Comparison of ENCODE assay signal across 18 cellular contexts in the genomic region with DNA sequence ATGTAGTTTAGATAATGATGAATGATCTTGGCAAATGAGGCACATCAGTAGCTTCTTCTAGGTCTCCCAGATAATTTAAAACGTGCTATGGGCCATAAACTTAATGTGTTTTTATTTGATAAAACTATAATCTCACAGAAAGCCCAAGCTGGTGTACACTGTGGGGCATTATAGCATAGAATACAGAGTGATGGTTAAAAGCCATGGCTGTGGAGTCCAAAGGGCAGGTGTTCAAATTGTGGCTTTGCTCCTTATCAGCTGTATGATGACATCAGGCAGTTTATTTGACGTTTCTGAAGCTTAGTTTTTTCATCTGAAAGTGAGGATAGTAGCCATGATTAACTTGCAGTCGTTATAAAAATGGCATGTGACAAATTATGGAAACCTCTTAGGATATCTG. TPM values are rescaled to one million over a fixed set of nuclear protein-coding genes. Genes with fewer than 3 reads are reported as not detected.
"Had no signal": no experiment of that assay in that cellular context is flagged by ENCODE, and none has a peak within 500 bp of the region (broad histone marks: within the 10 kb centered on the region; RNA-seq: fewer than 3 reads in every experiment).

No MANE protein-coding gene starts in this region.

- H3K27ac ChIP-seq: coronary artery, suprapubic skin had no signal

- H3K9me3 ChIP-seq: suprapubic skin had no signal

- H3K27me3 Mint-ChIP-seq: brain had no signal

- H3K4me1 ChIP-seq: suprapubic skin had no signal

- H3K36me3 ChIP-seq: suprapubic skin had no signal

- H3K27me3 ChIP-seq: suprapubic skin had no signal

- ATAC-seq: esophagus mucosa, left ventricle myocardium superior, natural killer cell, right cardiac atrium had no signal

- H3K4me3 ChIP-seq: coronary artery, suprapubic skin had no signal

- H3K27ac Mint-ChIP-seq: activated CD4-positive, alpha-beta T cell treated with anti-CD3 and anti-CD28 coated beads, Interleukin-2, amount 10 ng/mL, durations not matched to agents 7 days and 5 days; activated naive CD8-positive, alpha-beta T cell treated with anti-CD3 and anti-CD28 coated beads for 36 hours; activated T-helper 1 cell treated with anti-CD3 and anti-CD28 coated beads, Interleukin-12 subunit alpha, Interleukin-12 subunit beta, Interleukin-2, Interleukin-4 antibody, amounts not matched to agents 30 ng/mL and 10 ng/mL and 1 ng/mL, durations not matched to agents 14 hours and 24 hours and 36 hours; natural killer cell; stimulated activated naive CD8-positive, alpha-beta T cell treated with anti-CD3 and anti-CD28 coated beads, Interleukin-15, Interleukin-2, amounts not matched to agents 100 ng/mL and 50 ng/mL, for 24 hours had no signal

- DNase-seq: activated CD4-positive, alpha-beta T cell treated with anti-CD3 and anti-CD28 coated beads, Interleukin-2, amount 10 ng/mL, durations not matched to agents 7 days and 5 days; activated CD8-positive, alpha-beta memory T cell treated with anti-CD3 and anti-CD28 coated beads, Interleukin-2, amount 50 U/mL, for 48 hours; activated naive CD8-positive, alpha-beta T cell treated with anti-CD3 and anti-CD28 coated beads for 36 hours; central memory CD4-positive, alpha-beta T cell; left ventricle myocardium superior; mesenchymal stem cell; natural killer cell; occipital lobe; right cardiac atrium; trophoblast cell had no signal

- FAIRE-seq: keratinocyte had no signal

- H3K4me1 Mint-ChIP-seq: activated CD4-positive, alpha-beta T cell treated with anti-CD3 and anti-CD28 coated beads, Interleukin-2, amount 10 ng/mL, durations not matched to agents 7 days and 5 days; activated naive CD8-positive, alpha-beta T cell treated with anti-CD3 and anti-CD28 coated beads for 36 hours had no signal

- H3K4me3 Mint-ChIP-seq: activated CD4-positive, alpha-beta T cell treated with anti-CD3 and anti-CD28 coated beads, Interleukin-2, amount 10 ng/mL, durations not matched to agents 7 days and 5 days; activated naive CD8-positive, alpha-beta T cell treated with anti-CD3 and anti-CD28 coated beads for 36 hours; activated T-helper 1 cell treated with anti-CD3 and anti-CD28 coated beads, Interleukin-12 subunit alpha, Interleukin-12 subunit beta, Interleukin-2, Interleukin-4 antibody, amounts not matched to agents 30 ng/mL and 10 ng/mL and 1 ng/mL, durations not matched to agents 14 hours and 24 hours and 36 hours; brain; natural killer cell; stimulated activated naive CD8-positive, alpha-beta T cell treated with anti-CD3 and anti-CD28 coated beads, Interleukin-15, Interleukin-2, amounts not matched to agents 100 ng/mL and 50 ng/mL, for 24 hours had no signal

- H3K36me3 Mint-ChIP-seq: activated naive CD8-positive, alpha-beta T cell treated with anti-CD3 and anti-CD28 coated beads for 36 hours; brain; natural killer cell had no signal

- H3K9me3 Mint-ChIP-seq: activated T-helper 1 cell treated with anti-CD3 and anti-CD28 coated beads, Interleukin-12 subunit alpha, Interleukin-12 subunit beta, Interleukin-2, Interleukin-4 antibody, amounts not matched to agents 30 ng/mL and 10 ng/mL and 1 ng/mL, durations not matched to agents 14 hours and 24 hours and 36 hours; natural killer cell; stimulated activated naive CD8-positive, alpha-beta T cell treated with anti-CD3 and anti-CD28 coated beads, Interleukin-15, Interleukin-2, amounts not matched to agents 100 ng/mL and 50 ng/mL, for 24 hours had no signal

RNA-seq across cellular contexts. Expression of gene MGAM, which starts 3.5 kb away (rescaled TPM):
- total RNA-seq: activated CD4-positive, alpha-beta T cell treated with anti-CD3 and anti-CD28 coated beads, Interleukin-2, amount 10 ng/mL, durations not matched to agents 7 days and 5 days; activated T-helper 1 cell treated with anti-CD3 and anti-CD28 coated beads, Interleukin-12 subunit alpha, Interleukin-12 subunit beta, Interleukin-2, Interleukin-4 antibody, amounts not matched to agents 30 ng/mL and 10 ng/mL and 1 ng/mL, durations not matched to agents 14 hours and 24 hours and 36 hours had no signal

RNA-seq across cellular contexts. Expression of gene TAS2R38, which starts 25.6 kb away (rescaled TPM):
- total RNA-seq: activated CD4-positive, alpha-beta T cell treated with anti-CD3 and anti-CD28 coated beads, Interleukin-2, amount 10 ng/mL, durations not matched to agents 7 days and 5 days; activated naive CD8-positive, alpha-beta T cell treated with anti-CD3 and anti-CD28 coated beads for 36 hours; activated T-helper 1 cell treated with anti-CD3 and anti-CD28 coated beads, Interleukin-12 subunit alpha, Interleukin-12 subunit beta, Interleukin-2, Interleukin-4 antibody, amounts not matched to agents 30 ng/mL and 10 ng/mL and 1 ng/mL, durations not matched to agents 14 hours and 24 hours and 36 hours; esophagus mucosa; left ventricle myocardium superior; natural killer cell; occipital lobe; posterior vena cava; right cardiac atrium; suprapubic skin had no signal
- polyA plus RNA-seq: keratinocyte, right cardiac atrium had no signal

RNA-seq across cellular contexts. Expression of gene CLEC5A, which starts 52.4 kb away (rescaled TPM):
- total RNA-seq: activated CD4-positive, alpha-beta T cell treated with anti-CD3 and anti-CD28 coated beads, Interleukin-2, amount 10 ng/mL, durations not matched to agents 7 days and 5 days; activated naive CD8-positive, alpha-beta T cell treated with anti-CD3 and anti-CD28 coated beads for 36 hours; activated T-helper 1 cell treated with anti-CD3 and anti-CD28 coated beads, Interleukin-12 subunit alpha, Interleukin-12 subunit beta, Interleukin-2, Interleukin-4 antibody, amounts not matched to agents 30 ng/mL and 10 ng/mL and 1 ng/mL, durations not matched to agents 14 hours and 24 hours and 36 hours; occipital lobe had no signal
